Comparison of ENCODE assay signal across 8 cellular contexts in genomic region chr15:59174846-59175831, GRCh38. TPM values are rescaled to one million over a fixed set of nuclear protein-coding genes. Genes with fewer than 3 reads are reported as not detected.
DNase-seq lines count a peak whose midpoint lies in the region; ATAC-seq and TF ChIP-seq lines count a peak whose summit lies in the region.

No MANE protein-coding gene starts in this region.

- BruUV-seq in PC-3 (replicated peaks; lab: Mats Ljungman, UMichigan): no TSS peak

- H3K9me3 Mint-ChIP-seq in activated naive CD8-positive, alpha-beta T cell treated with anti-CD3 and anti-CD28 coated beads, Interleukin-2, amount 50 U/mL, for 24 hours: no peaks in the 10 kb centered on the region

- H3K36me3 Mint-ChIP-seq in activated naive CD8-positive, alpha-beta T cell treated with anti-CD3 and anti-CD28 coated beads, Interleukin-2, amount 50 U/mL, for 24 hours (ENCODE audit: low read depth): peaks cover 7% of the 10 kb centered on the region

- H3K4me3 Mint-ChIP-seq in activated naive CD8-positive, alpha-beta T cell treated with anti-CD3 and anti-CD28 coated beads, Interleukin-2, amount 50 U/mL, for 24 hours: no peak overlapping the region

- no peaks in the 10 kb centered on the region for H3F3A ChIP-seq in PC-3 (ENCODE audit: low read length, unreplicated experiment)

- no peaks in the 10 kb centered on the region for H4K20me1 ChIP-seq in PC-3 (ENCODE audit: low read length)

- POLR2A ChIA-PET in PC-3 (lab: Charles Lee; ENCODE audit: unreplicated experiment): interaction anchor here (0.8 kb wide), 1 partner anchor 198 kb away, joined by 5 read pairs; the partner anchor contains the start of gene MYO1E

- H2AFZ ChIP-seq in PC-3 (ENCODE audit: low read length): no peak overlapping the region

- peaks cover 10% of the 10 kb centered on the region; the same call in 1 of the 2 replicates for H3K36me3 ChIP-seq in PC-3 (ENCODE audit: low read depth, low read length)

- H3K4me1 Mint-ChIP-seq in activated naive CD8-positive, alpha-beta T cell treated with anti-CD3 and anti-CD28 coated beads, Interleukin-2, amount 50 U/mL, for 24 hours: peaks cover 3% of the 10 kb centered on the region

- peak overlapping the region; percentile 53 for H3K9ac ChIP-seq in PC-3 (ENCODE audit: low read length)

- H3K9me3 ChIP-seq in PC-3 (ENCODE audit: low read length): no peaks in the 10 kb centered on the region

- peaks cover 47% of the 10 kb centered on the region for H3K4me1 ChIP-seq in PC-3 (ENCODE audit: insufficient read depth, low read length)

- TF ChIP-seq CTCF in PC-3 (conservative IDR thresholded peaks at IDR 0.05; ENCODE audit: low read depth, low read length): peak; percentile 66

- peaks cover 11% of the 10 kb centered on the region for H3K27me3 Mint-ChIP-seq in activated naive CD8-positive, alpha-beta T cell treated with anti-CD3 and anti-CD28 coated beads, Interleukin-2, amount 50 U/mL, for 24 hours

- CTCF ChIA-PET in PC-3 (lab: Charles Lee): interaction anchor here (0.9 to 1.2 kb wide), 2 partner anchors 17 to 125 kb away, joined by 3 to 9 read pairs; no protein-coding TSS in a partner anchor

- peak; percentile 41 to 72 for DNase-seq in NCI-H2081 (lab: John Stamatoyannopoulos, UW)
- DNase-seq in NCI-H2081 treated with DMSO at 0.1 percent for 48 hours (lab: John Stamatoyannopoulos, UW): no peak
- peak; percentile 61 for DNase-seq in HS-27A (ENCODE audit: low read depth)
- DNase-seq in PC-3: peak; percentile 71
- DNase-seq in activated naive CD8-positive, alpha-beta T cell treated with anti-CD3 and anti-CD28 coated beads, Interleukin-2, amount 50 U/mL, for 24 hours: peak; percentile 40
- DNase-seq in left cardiac atrium: peak; percentile 53
- peak; percentile 65 for DNase-seq in retina

- intact Hi-C loops in PC-3 (cut with micrococcal nuclease) (loop anchor here (2.0 to 10.0 kb wide), 5 partner anchors 16 to 317 kb away; partner anchors contain the start of gene MYO1E), left cardiac atrium (cut with DNase I) (loop anchor here in 1 of 2 donors (5.0 kb wide), 1 partner anchor 317 kb away; no protein-coding TSS in a partner anchor)

- H3K4me2 ChIP-seq in PC-3 (ENCODE audit: low read length): peak overlapping the region; percentile 39

- peak overlapping the region; percentile 2; the same call in 1 of the 2 replicates for H3K4me3 ChIP-seq in PC-3 (ENCODE audit: low read length)

- ATAC-seq in PC-3 (peak; percentile 42), left cardiac atrium (peak; percentile 81 to 83), GM21367 (IDR thresholded peaks at IDR 0.05; ENCODE audit: unreplicated experiment) (no peak)
- ATAC-seq in activated naive CD8-positive, alpha-beta T cell treated with anti-CD3 and anti-CD28 coated beads, Interleukin-2, amount 50 U/mL, for 24 hours: peak; percentile 85

- no peaks in the 10 kb centered on the region for H3K79me2 ChIP-seq in PC-3 (ENCODE audit: low read length)

- no peaks in the 10 kb centered on the region for H3K9me2 ChIP-seq in PC-3 (replicated peaks; ENCODE audit: low read length)

- no peak overlapping the region for H3K27ac Mint-ChIP-seq in activated naive CD8-positive, alpha-beta T cell treated with anti-CD3 and anti-CD28 coated beads, Interleukin-2, amount 50 U/mL, for 24 hours

- H3K27ac ChIP-seq in PC-3 (ENCODE audit: low read length): peak overlapping the region; percentile 84

- H3K27me3 ChIP-seq in PC-3 (ENCODE audit: low read length): no peaks in the 10 kb centered on the region

RNA-seq across cellular contexts. Expression of gene LDHAL6B, which starts 31.5 kb away (rescaled TPM):
- total RNA-seq in PC-3 (2014; rRNA removed): not detected in 2 replicates
- total RNA-seq in left cardiac atrium: not detected
